31 cellular contexts compared by ENCODE assay signal in the genomic region with DNA sequence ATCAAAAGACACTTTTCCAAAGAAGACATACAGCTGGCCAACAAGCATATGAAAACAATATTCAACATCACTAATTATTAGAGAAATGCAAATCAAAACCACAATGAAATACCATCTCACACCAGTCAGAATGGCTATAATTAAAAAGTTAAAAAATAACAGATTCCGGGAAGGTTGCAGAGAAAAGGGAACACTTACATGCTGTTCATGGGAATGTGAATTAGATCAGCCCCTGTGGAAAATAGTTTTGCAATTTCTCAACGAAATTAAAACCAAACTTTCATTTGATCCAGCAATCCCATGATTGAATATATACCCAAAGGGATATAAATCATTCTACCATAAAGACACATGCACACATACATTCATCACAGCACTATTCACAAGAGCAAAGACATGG. TPM values are rescaled to one million over a fixed set of nuclear protein-coding genes. Genes with fewer than 3 reads are reported as not detected.
"Had no signal": no experiment of that assay in that cellular context is flagged by ENCODE, and none has a peak within 500 bp of the region (broad histone marks: within the 10 kb centered on the region; RNA-seq: fewer than 3 reads in every experiment).

No MANE protein-coding gene starts in this region.

- DNase-seq: activated CD4-positive, alpha-beta T cell treated with anti-CD3 and anti-CD28 coated beads for 48 hours; activated CD4-positive, alpha-beta T cell treated with anti-CD3 and anti-CD28 coated beads, Interleukin-2, amount 50 U/mL, for 48 hours; activated CD8-positive, alpha-beta memory T cell treated with anti-CD3 and anti-CD28 coated beads for 24 hours; activated effector memory CD4-positive, alpha-beta T cell treated with anti-CD3 and anti-CD28 coated beads, Interleukin-2, amount 50 U/mL, for 16 hours; activated naive CD4-positive, alpha-beta T cell treated with anti-CD3 and anti-CD28 coated beads for 36 hours; activated naive CD8-positive, alpha-beta T cell treated with anti-CD3 and anti-CD28 coated beads for 36 hours; brain microvascular endothelial cell; cortex of kidney; effector memory CD8-positive, alpha-beta T cell; gastrocnemius medialis; islet precursor cell; left lung; lower lobe of right lung; mesendoderm; natural killer cell; posterior cingulate gyrus; right lobe of liver; small intestine; stimulated activated CD4-positive, alpha-beta T cell treated with anti-CD3 and anti-CD28 coated beads, Interleukin-4, amount 100 ng/mL, for 24 hours; T-helper 9 cell; trophoblast cell; uterus had no signal

- H3K4me1 ChIP-seq: gastrocnemius medialis, left lung, lower lobe of right lung, right lobe of liver, uterus had no signal

- H3K27me3 ChIP-seq: ascending aorta, brain microvascular endothelial cell, gastrocnemius medialis, hepatocyte, left lung, right lobe of liver, uterus had no signal

- H3K4me1 Mint-ChIP-seq: activated naive CD8-positive, alpha-beta T cell treated with anti-CD3 and anti-CD28 coated beads for 36 hours; natural killer cell; stimulated activated effector memory CD8-positive, alpha-beta T cell treated with anti-CD3 and anti-CD28 coated beads, Interleukin-12 subunit alpha, Interleukin-12 subunit beta, amount 100 ng/mL, for 72 hours had no signal

- H2AFZ ChIP-seq: hepatocyte had no signal

- H3K4me2 ChIP-seq: hepatocyte had no signal

- H3K27me3 Mint-ChIP-seq: activated naive CD8-positive, alpha-beta T cell treated with anti-CD3 and anti-CD28 coated beads for 36 hours; effector memory CD8-positive, alpha-beta T cell; stimulated activated naive CD8-positive, alpha-beta T cell treated with anti-CD3 and anti-CD28 coated beads, Interleukin-15, Interleukin-2, amounts not matched to agents 100 ng/mL and 50 ng/mL, for 24 hours had no signal

- H3K27ac ChIP-seq: brain microvascular endothelial cell, gastrocnemius medialis, hepatocyte, left lung, lower lobe of right lung, right lobe of liver, uterus, VCaP had no signal

- H3K36me3 Mint-ChIP-seq: activated naive CD8-positive, alpha-beta T cell treated with anti-CD3 and anti-CD28 coated beads for 36 hours; natural killer cell; stimulated activated effector memory CD8-positive, alpha-beta T cell treated with anti-CD3 and anti-CD28 coated beads, Interleukin-12 subunit alpha, Interleukin-12 subunit beta, amount 100 ng/mL, for 72 hours had no signal

- H3K79me2 ChIP-seq: hepatocyte had no signal

- H3K4me3 ChIP-seq: gastrocnemius medialis, hepatocyte, left lung, lower lobe of right lung, right lobe of liver, thoracic aorta, uterus had no signal

- H3K4me3 Mint-ChIP-seq: activated naive CD4-positive, alpha-beta T cell treated with anti-CD3 and anti-CD28 coated beads for 36 hours; activated naive CD8-positive, alpha-beta T cell treated with anti-CD3 and anti-CD28 coated beads for 36 hours; effector memory CD8-positive, alpha-beta T cell; natural killer cell; stimulated activated effector memory CD8-positive, alpha-beta T cell treated with anti-CD3 and anti-CD28 coated beads, Interleukin-12 subunit alpha, Interleukin-12 subunit beta, amount 100 ng/mL, for 72 hours; stimulated activated naive CD8-positive, alpha-beta T cell treated with anti-CD3 and anti-CD28 coated beads, Interleukin-15, Interleukin-2, amounts not matched to agents 100 ng/mL and 50 ng/mL, for 24 hours had no signal

- H3K9me3 ChIP-seq: ascending aorta, gastrocnemius medialis, left lung, lower lobe of right lung, right lobe of liver, thoracic aorta, uterus had no signal

- H3K27ac Mint-ChIP-seq: activated naive CD4-positive, alpha-beta T cell treated with anti-CD3 and anti-CD28 coated beads for 36 hours; activated naive CD8-positive, alpha-beta T cell treated with anti-CD3 and anti-CD28 coated beads for 36 hours; effector memory CD8-positive, alpha-beta T cell; natural killer cell; stimulated activated effector memory CD8-positive, alpha-beta T cell treated with anti-CD3 and anti-CD28 coated beads, Interleukin-12 subunit alpha, Interleukin-12 subunit beta, amount 100 ng/mL, for 72 hours; stimulated activated naive CD8-positive, alpha-beta T cell treated with anti-CD3 and anti-CD28 coated beads, Interleukin-15, Interleukin-2, amounts not matched to agents 100 ng/mL and 50 ng/mL, for 24 hours had no signal

- H3K36me3 ChIP-seq: brain microvascular endothelial cell, gastrocnemius medialis, left lung, lower lobe of right lung, right lobe of liver, thoracic aorta, uterus had no signal

- FAIRE-seq: small intestine, TTC549 had no signal

RNA-seq across cellular contexts. Expression of gene NOX4, which starts 32.5 kb away (rescaled TPM):
- total RNA-seq: activated naive CD4-positive, alpha-beta T cell treated with anti-CD3 and anti-CD28 coated beads for 36 hours; activated naive CD8-positive, alpha-beta T cell treated with anti-CD3 and anti-CD28 coated beads for 36 hours; mononuclear cell; natural killer cell; T-helper 1 cell treated with Interleukin-12 subunit alpha and Interleukin-12 subunit beta and Interleukin-4 antibody, amounts not matched to agents 30 ng/mL and 1 ng/mL, for 36 hours had no signal
